ENCODE assay signal across 18 cellular contexts in the genomic region with DNA sequence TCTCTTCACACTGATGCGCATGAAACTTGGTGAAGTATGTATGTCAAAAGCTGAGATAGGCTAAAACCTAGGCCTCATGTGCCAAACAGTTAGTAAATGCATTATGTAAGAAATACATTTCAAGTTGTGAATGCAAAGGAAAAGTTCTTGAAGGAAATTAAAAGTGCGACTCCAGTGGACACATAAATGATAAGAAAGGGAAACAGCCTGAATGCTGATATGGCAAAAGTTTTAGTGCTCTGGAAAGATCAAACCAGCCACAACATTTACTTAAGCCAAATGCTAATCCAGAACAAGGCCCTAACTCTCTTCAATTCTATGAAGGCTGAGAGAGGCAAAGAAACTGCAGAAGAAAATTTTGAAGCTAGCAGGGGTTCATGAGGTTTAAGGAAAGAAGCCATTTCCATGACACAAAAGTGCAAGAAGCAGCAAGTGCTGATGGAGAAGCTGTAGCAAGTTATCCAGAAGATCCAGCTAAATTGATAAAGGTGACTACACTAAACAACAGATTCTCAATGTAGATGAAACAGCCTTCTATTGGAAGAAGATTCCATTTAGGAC.
DNase-seq lines count a peak whose midpoint lies in the region; ATAC-seq and TF ChIP-seq lines count a peak whose summit lies in the region.
"Had no signal": no experiment of that assay in that cellular context is flagged by ENCODE, and none has a peak within 500 bp of the region (broad histone marks: within the 10 kb centered on the region; RNA-seq: fewer than 3 reads in every experiment).

No MANE protein-coding gene starts in this region.

- DNase-seq in GM23338 (ENCODE audit: low spot score) (no peak), SJSA1 (ENCODE audit: low read depth in 1 of 2, low spot score in 2 of 2) (peak; percentile 60 to 69), RKO (ENCODE audit: low spot score) (no peak), posterior cingulate gyrus (no peak)
- DNase-seq in effector memory CD8-positive, alpha-beta T cell, result no peak
- DNase-seq: Caco-2; CD4-positive, CD25-positive, alpha-beta regulatory T cell; CD8-positive, alpha-beta T cell; DMS153; DND-41; GM23248; HCEC 1CT had no signal

- peaks cover 14% of the 10 kb centered on the region; the same call in 1 of the 2 replicates for H3K9me2 ChIP-seq in GM23338 (ENCODE audit: insufficient read depth)

- no peak overlapping the region for H3K27ac Mint-ChIP-seq in GM23338
- H3K27ac Mint-ChIP-seq in effector memory CD8-positive, alpha-beta T cell, result no peak overlapping the region
- H3K27ac Mint-ChIP-seq: B cell; CD4-positive, CD25-positive, alpha-beta regulatory T cell; CD8-positive, alpha-beta T cell had no signal

- H3K27ac ChIP-seq in GM23338 (ENCODE audit: low read depth), result peak overlapping the region; percentile 23
- peak overlapping the region; percentile 40 for H3K27ac ChIP-seq in HUES48 (ENCODE audit: low read depth, low read length)
- H3K27ac ChIP-seq in SJSA1, result no peak overlapping the region
- no peak overlapping the region for H3K27ac ChIP-seq in iPS-20b (ENCODE audit: low read length)
- H3K27ac ChIP-seq: BLaER1, C4-2B, GM23248 had no signal

- H3K9ac ChIP-seq in HUES48 (ENCODE audit: low read depth, low read length) (no peak overlapping the region), iPS-20b (ENCODE audit: low read depth, low read length) (no peak overlapping the region)
- H3K9ac ChIP-seq: BLaER1, GM23248 had no signal

- ATAC-seq in GM23338 (no peak), GM18909 (IDR thresholded peaks at IDR 0.05; ENCODE audit: poor library complexity, unreplicated experiment) (no peak)
- no peak for ATAC-seq in effector memory CD8-positive, alpha-beta T cell (replicated peaks)
- ATAC-seq: CD8-positive, alpha-beta T cell had no signal

- no peak overlapping the region for H3K4me3 ChIP-seq in GM23338
- no peak overlapping the region for H3K4me3 ChIP-seq in HUES48 (ENCODE audit: low read depth, low read length)
- no peak overlapping the region for H3K4me3 ChIP-seq in SJSA1
- H3K4me3 ChIP-seq in iPS-20b (ENCODE audit: low read length), result 0 out of 2 replicates have a peak overlapping the region, but pooled peaks have one; percentile 9
- H3K4me3 ChIP-seq: BLaER1, GM23248 had no signal

- H3K36me3 ChIP-seq in GM23338 (ENCODE audit: insufficient read depth), result no peaks in the 10 kb centered on the region
- no peaks in the 10 kb centered on the region for H3K36me3 ChIP-seq in HUES48 (ENCODE audit: control insufficient read depth, insufficient read depth, low read length)
- H3K36me3 ChIP-seq in SJSA1, result peaks cover 26% of the 10 kb centered on the region
- no peaks in the 10 kb centered on the region for H3K36me3 ChIP-seq in iPS-20b (ENCODE audit: insufficient read depth, low read depth, low read length)

- peaks cover 3% of the 10 kb centered on the region for H3K27me3 Mint-ChIP-seq in GM23338 (ENCODE audit: insufficient read depth, low read depth, poor library complexity)
- no peaks in the 10 kb centered on the region for H3K27me3 Mint-ChIP-seq in effector memory CD8-positive, alpha-beta T cell
- H3K27me3 Mint-ChIP-seq: B cell; CD4-positive, CD25-positive, alpha-beta regulatory T cell had no signal

- peak overlapping the region; percentile 64; the same call in 1 of the 2 replicates for H3K4me2 ChIP-seq in GM23338
- H3K4me2 ChIP-seq: BLaER1 had no signal

- H4K20me1 ChIP-seq in GM23338 (replicated peaks; ENCODE audit: insufficient read depth), result no peaks in the 10 kb centered on the region

- H3K36me3 Mint-ChIP-seq in GM23338 (ENCODE audit: low read depth), result peaks cover 14% of the 10 kb centered on the region; the same call in 1 of the 3 replicates
- H3K36me3 Mint-ChIP-seq in effector memory CD8-positive, alpha-beta T cell (ENCODE audit: insufficient read depth), result no peaks in the 10 kb centered on the region
- H3K36me3 Mint-ChIP-seq: CD4-positive, CD25-positive, alpha-beta regulatory T cell; CD8-positive, alpha-beta T cell had no signal

- H3K9me3 ChIP-seq in HUES48 (ENCODE audit: control insufficient read depth, insufficient read depth, low read length) (no peaks in the 10 kb centered on the region), SJSA1 (replicated peaks) (peaks cover 22% of the 10 kb centered on the region), iPS-20b (ENCODE audit: insufficient read depth, low read depth, low read length) (no peaks in the 10 kb centered on the region)
- H3K9me3 ChIP-seq: Caco-2 had no signal

- H3K27me3 ChIP-seq in GM23338 (ENCODE audit: insufficient read depth) (no peaks in the 10 kb centered on the region), HUES48 (ENCODE audit: control insufficient read depth, insufficient read depth, low read length) (no peaks in the 10 kb centered on the region), SJSA1 (replicated peaks) (no peaks in the 10 kb centered on the region), iPS-20b (ENCODE audit: insufficient read depth, low read length) (no peaks in the 10 kb centered on the region)
- H3K27me3 ChIP-seq: BLaER1 had no signal

- no peak overlapping the region for H3K4me3 Mint-ChIP-seq in GM23338
- H3K4me3 Mint-ChIP-seq in effector memory CD8-positive, alpha-beta T cell, result no peak overlapping the region
- H3K4me3 Mint-ChIP-seq: B cell; CD4-positive, CD25-positive, alpha-beta regulatory T cell; CD8-positive, alpha-beta T cell had no signal

- no peaks in the 10 kb centered on the region for H3F3A ChIP-seq in GM23338 (replicated peaks; ENCODE audit: low read depth)

- peaks cover 9% of the 10 kb centered on the region for H3K4me1 Mint-ChIP-seq in GM23338
- H3K4me1 Mint-ChIP-seq in effector memory CD8-positive, alpha-beta T cell (ENCODE audit: low read depth in 2 of 2), result no peaks in the 10 kb centered on the region
- H3K4me1 Mint-ChIP-seq: B cell; CD4-positive, CD25-positive, alpha-beta regulatory T cell had no signal

- no peaks in the 10 kb centered on the region for H3K79me2 ChIP-seq in GM23338 (replicated peaks; ENCODE audit: insufficient read depth)

- intact Hi-C loops in posterior cingulate gyrus (cut with DNase I), result no loop called here

- H2AFZ ChIP-seq in GM23338, result no peak overlapping the region
- H2AFZ ChIP-seq: GM23248 had no signal

- peaks cover 10% of the 10 kb centered on the region; the same call in 2 of the 3 replicates for H3K9me3 Mint-ChIP-seq in GM23338
- H3K9me3 Mint-ChIP-seq in effector memory CD8-positive, alpha-beta T cell, result peaks cover 11 to 31% of the 10 kb centered on the region in 2 donors

- H3K4me1 ChIP-seq in GM23338 (ENCODE audit: insufficient read depth), result peaks cover 25% of the 10 kb centered on the region
- peaks cover 12% of the 10 kb centered on the region for H3K4me1 ChIP-seq in HUES48 (ENCODE audit: control insufficient read depth, insufficient read depth, low read length)
- H3K4me1 ChIP-seq in SJSA1 (replicated peaks), result peaks cover 7% of the 10 kb centered on the region
- peaks cover 7% of the 10 kb centered on the region; the same call in 1 of the 2 replicates for H3K4me1 ChIP-seq in iPS-20b (ENCODE audit: insufficient read depth, low read length)
- H3K4me1 ChIP-seq: BLaER1, Caco-2 had no signal

- no peak for TF ChIP-seq CTCF in GM23338 (conservative IDR thresholded peaks at IDR 0.05; ENCODE audit: low read depth in 2 of 2)

TF ChIP-seq in GM23338, 12 proteins besides CTCF, POLR2A, EP300 and RAD21 (continues in another document):
- no peak for TF ChIP-seq ZNF331 (CRISPR knock-in tag; IDR thresholded peaks at IDR 0.05; ENCODE audit: low read depth)
- TF ChIP-seq NANOG (IDR thresholded peaks at IDR 0.05; ENCODE audit: borderline replicate concordance), result no peak
- TF ChIP-seq EZH2 (IDR thresholded peaks at IDR 0.05; ENCODE audit: low read depth, unreplicated experiment), result no peak

Comparison
In these comparisons a context has a peak if more than half of its experiments do, and no peak if none do; other contexts are left out.
1. DNase-seq: peak in SJSA1 (2 of 2); none in GM23338 (single experiment), RKO (single experiment), effector memory CD8-positive, alpha-beta T cell (0 of 3) and posterior cingulate gyrus (0 of 10).
2. H3K27ac ChIP-seq: peak in GM23338 (single experiment) and HUES48 (single experiment); none in SJSA1 (single experiment) and iPS-20b (single experiment).